ENCODE assay signal across 8 cellular contexts in genomic region chr12:1795785-1796514, GRCh38. TPM values are rescaled to one million over a fixed set of nuclear protein-coding genes. Genes with fewer than 3 reads are reported as not detected.
DNase-seq lines count a peak whose midpoint lies in the region; ATAC-seq and TF ChIP-seq lines count a peak whose summit lies in the region.

No MANE protein-coding gene starts in this region.

- H3K4me3 ChIP-seq in choroid plexus epithelial cell (ENCODE audit: low read depth, low read length), result peak overlapping the region; percentile 53

- intact Hi-C loops in activated CD4-positive, alpha-beta T cell treated with anti-CD3 and anti-CD28 coated beads for 36 hours (cut with DNase I, micrococcal nuclease), result loop anchor here (1.0 to 10.0 kb wide), 12 partner anchors 8 to 1016 kb away; partner anchors contain the start of genes DCP1B (in 1 of the 2) and ITFG2 (in 1 of the 2)

- no peaks in the 10 kb centered on the region for H3K9me3 Mint-ChIP-seq in activated CD4-positive, alpha-beta T cell treated with anti-CD3 and anti-CD28 coated beads for 36 hours (ENCODE audit: low read depth)

- no peaks in the 10 kb centered on the region for H3K27me3 Mint-ChIP-seq in activated CD4-positive, alpha-beta T cell treated with anti-CD3 and anti-CD28 coated beads for 36 hours

- H3K36me3 Mint-ChIP-seq in activated CD4-positive, alpha-beta T cell treated with anti-CD3 and anti-CD28 coated beads for 36 hours (ENCODE audit: low read depth), result no peaks in the 10 kb centered on the region

- peak; percentile 58 for TF ChIP-seq CTCF in choroid plexus epithelial cell (conservative IDR thresholded peaks at IDR 0.05; ENCODE audit: low read depth, low read length)

- peak overlapping the region; percentile 86 for H3K27ac Mint-ChIP-seq in activated CD4-positive, alpha-beta T cell treated with anti-CD3 and anti-CD28 coated beads for 36 hours

- peak; percentile 92 for DNase-seq in Ammon's horn (ENCODE audit: low spot score)
- peak; percentile 57 for DNase-seq in NCI-H345 treated with DMSO at 0.1 percent for 48 hours (lab: John Stamatoyannopoulos, UW; ENCODE audit: unreplicated experiment)
- peak; percentile 97 for DNase-seq in activated CD4-positive, alpha-beta T cell treated with anti-CD3 and anti-CD28 coated beads for 36 hours
- DNase-seq in choroid plexus epithelial cell (ENCODE audit: low read depth), result peak; percentile 90
- DNase-seq in left kidney (ENCODE audit: low read depth, low spot score), result peak; percentile 96
- DNase-seq in stimulated activated CD4-positive, alpha-beta T cell treated with anti-CD3 and anti-CD28 coated beads, Interleukin-2, amount 100 ng/mL, for 24 hours, result peak; percentile 94 to 95

- CTCF ChIA-PET in activated CD4-positive, alpha-beta T cell treated with anti-CD3 and anti-CD28 coated beads for 36 hours (lab: Charles Lee), result interaction anchor here (0.6 to 10.7 kb wide), 16 partner anchors 9 to 787 kb away, joined by 3 to 126 read pairs (median 3); no protein-coding TSS in a partner anchor

- ATAC-seq in GM18907 (IDR thresholded peaks at IDR 0.05; ENCODE audit: unreplicated experiment) (peak; percentile 84), HG03135 (IDR thresholded peaks at IDR 0.05; ENCODE audit: unreplicated experiment) (peak; percentile 81)
- ATAC-seq in activated CD4-positive, alpha-beta T cell treated with anti-CD3 and anti-CD28 coated beads for 36 hours, result peak; percentile 97

- peak overlapping the region; percentile 83 for H3K4me3 Mint-ChIP-seq in activated CD4-positive, alpha-beta T cell treated with anti-CD3 and anti-CD28 coated beads for 36 hours

- peaks cover 15% of the 10 kb centered on the region for H3K4me1 Mint-ChIP-seq in activated CD4-positive, alpha-beta T cell treated with anti-CD3 and anti-CD28 coated beads for 36 hours

- POLR2A ChIA-PET in activated CD4-positive, alpha-beta T cell treated with anti-CD3 and anti-CD28 coated beads for 36 hours (lab: Charles Lee), result interaction anchor here (1.2 kb wide), 1 partner anchor 144 kb away, joined by 6 read pairs; no protein-coding TSS in a partner anchor

RNA-seq across cellular contexts. Expression of gene LRTM2, which starts 24.4 kb away (rescaled TPM):
- total RNA-seq in activated CD4-positive, alpha-beta T cell treated with anti-CD3 and anti-CD28 coated beads for 36 hours, result not detected

Comparison
In these comparisons a context has a peak if more than half of its experiments do, and no peak if none do; other contexts are left out.
1. Peak in every context shown above with its lines: DNase-seq, ATAC-seq and H3K4me3 ChIP-seq.